In the genomic region with DNA sequence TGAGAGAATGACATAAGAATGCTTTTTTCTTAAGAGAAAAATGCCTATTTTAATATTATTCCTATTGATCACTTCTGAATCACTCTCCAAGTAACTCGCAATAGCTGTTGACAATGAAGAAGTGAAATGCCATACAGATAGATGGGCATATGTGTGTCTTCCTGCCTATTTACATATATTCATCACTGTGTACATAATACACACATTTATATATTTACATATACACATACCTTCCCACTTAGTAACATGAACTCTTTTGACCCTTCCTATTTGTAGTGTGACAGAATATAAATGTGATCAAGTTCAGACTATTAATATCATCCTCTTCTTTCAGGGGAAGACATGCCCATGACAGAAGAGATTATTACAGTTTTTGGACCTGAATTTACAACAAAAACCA, we compare ENCODE assay signal across 18 cellular contexts.
"Had no signal": no experiment of that assay in that cellular context is flagged by ENCODE, and none has a peak within 500 bp of the region (broad histone marks: within the 10 kb centered on the region; RNA-seq: fewer than 3 reads in every experiment).

No MANE protein-coding gene starts in this region.

- ATAC-seq: esophagus mucosa; gastrocnemius medialis; heart right ventricle; pancreas; right cardiac atrium; stimulated activated effector memory CD8-positive, alpha-beta T cell treated with anti-CD3 and anti-CD28 coated beads, Interleukin-12 subunit alpha, Interleukin-12 subunit beta, amount 100 ng/mL, for 72 hours; stimulated activated naive CD8-positive, alpha-beta T cell treated with anti-CD3 and anti-CD28 coated beads, Interleukin-15, Interleukin-2, amounts not matched to agents 100 U/mL and 50 U/mL, for 24 hours had no signal

- H3K4me1 ChIP-seq: suprapubic skin, thyroid gland had no signal

- H3K27ac ChIP-seq: gastrocnemius medialis, heart right ventricle, pancreas, suprapubic skin, thyroid gland had no signal

- H3K27me3 ChIP-seq: gastrocnemius medialis, heart right ventricle, pancreas, suprapubic skin, thyroid gland had no signal

- H3K4me3 ChIP-seq: gastrocnemius medialis, heart right ventricle, pancreas, suprapubic skin, thyroid gland had no signal

- H3K9me3 ChIP-seq: gastrocnemius medialis, heart right ventricle, pancreas, suprapubic skin, thyroid gland had no signal

- DNase-seq: effector CD4-positive, alpha-beta T cell; endodermal cell; gastrocnemius medialis; heart right ventricle; hypothalamus; kidney glomerular epithelial cell; mesendoderm; naive B cell; occipital lobe; pancreas; right cardiac atrium; stimulated activated CD4-positive, alpha-beta T cell treated with anti-CD3 and anti-CD28 coated beads, Interleukin-4, amount 100 ng/mL, for 1 hour; stimulated activated CD8-positive, alpha-beta memory T cell treated with anti-CD3 and anti-CD28 coated beads, Interleukin-4, amount 100 ng/mL, for 48 hours; stimulated activated naive CD8-positive, alpha-beta T cell treated with anti-CD3 and anti-CD28 coated beads, Interleukin-15, Interleukin-2, amounts not matched to agents 100 U/mL and 50 U/mL, for 24 hours; thyroid gland had no signal

- H3K36me3 ChIP-seq: gastrocnemius medialis, heart right ventricle, pancreas, suprapubic skin, thyroid gland had no signal
